26 cellular contexts compared by ENCODE assay signal in genomic region chr3:143956858-143957257, GRCh38. TPM values are rescaled to one million over a fixed set of nuclear protein-coding genes. Genes with fewer than 3 reads are reported as not detected.
DNase-seq lines count a peak whose midpoint lies in the region; ATAC-seq lines count a peak whose summit lies in the region.
"Had no signal": no experiment of that assay in that cellular context is flagged by ENCODE, and none has a peak within 500 bp of the region (broad histone marks: within the 10 kb centered on the region; RNA-seq: fewer than 3 reads in every experiment).

No MANE protein-coding gene starts in this region.

- H3K27me3 ChIP-seq in BLaER1 treated with 17β-estradiol and CSF1 and Interleukin-3, amounts not matched to agents 10 nM and 100 nM: no peaks in the 10 kb centered on the region
- H3K27me3 ChIP-seq in adipocyte (replicated peaks; ENCODE audit: control insufficient read depth, insufficient read depth, low read length) (no peaks in the 10 kb centered on the region), Karpas-422 (ENCODE audit: low read length) (no peaks in the 10 kb centered on the region)

- H3K27ac ChIP-seq in BLaER1 treated with 17β-estradiol and CSF1 and Interleukin-3, amounts not matched to agents 10 nM and 100 nM: no peak overlapping the region
- no peak overlapping the region for H3K27ac ChIP-seq in Karpas-422 (ENCODE audit: low read length)
- H3K27ac ChIP-seq: C4-2B had no signal

- H3K9me3 ChIP-seq in BLaER1 treated with 17β-estradiol and CSF1 and Interleukin-3, amounts not matched to agents 10 nM and 100 nM (replicated peaks in 1 of 11): peaks cover 8 to 11% (median 9%) of the 10 kb centered on the region in 11 experiments; a peak in 12 of 22 replicates
- H3K9me3 ChIP-seq in adipocyte (ENCODE audit: control insufficient read depth, low read length) (no peaks in the 10 kb centered on the region), Karpas-422 (ENCODE audit: low read length) (peaks cover 5% of the 10 kb centered on the region; the same call in 1 of the 2 replicates)
- H3K9me3 ChIP-seq: SK-N-SH had no signal

- H3K9me2 ChIP-seq in Karpas-422 (replicated peaks; ENCODE audit: insufficient read depth, low read length): no peaks in the 10 kb centered on the region
- H3K9me2 ChIP-seq: SK-N-SH had no signal

- H3K36me3 ChIP-seq in BLaER1 treated with 17β-estradiol and CSF1 and Interleukin-3, amounts not matched to agents 10 nM and 100 nM: no peaks in the 10 kb centered on the region
- H3K36me3 ChIP-seq in adipocyte (ENCODE audit: control insufficient read depth, insufficient read depth, low read length, severe bottlenecking): no peaks in the 10 kb centered on the region
- no peaks in the 10 kb centered on the region; the same call in 1 of the 2 replicates for H3K36me3 ChIP-seq in Karpas-422 (ENCODE audit: insufficient read depth, low read length)

- ATAC-seq in effector memory CD8-positive, alpha-beta T cell (replicated peaks): peak; percentile 60
- no peak for ATAC-seq in natural killer cell treated with Interleukin-12 subunit alpha and Interleukin-12 subunit beta and Interleukin-15 and Interleukin-18, amount 100 ng/mL, for 72 hours
- ATAC-seq: CD8-positive, alpha-beta T cell; HCT116 had no signal

- no peak overlapping the region for H3K4me3 ChIP-seq in BLaER1 treated with 17β-estradiol and CSF1 and Interleukin-3, amounts not matched to agents 10 nM and 100 nM
- H3K4me3 ChIP-seq in adipocyte (ENCODE audit: low read length): no peak overlapping the region
- H3K4me3 ChIP-seq in Karpas-422 (ENCODE audit: low read length): no peak overlapping the region

- H3K27me3 Mint-ChIP-seq in effector memory CD8-positive, alpha-beta T cell: peaks cover 27 to 28% of the 10 kb centered on the region in 2 donors
- peaks cover 23 to 27% of the 10 kb centered on the region in 2 donors for H3K27me3 Mint-ChIP-seq in natural killer cell treated with Interleukin-12 subunit alpha and Interleukin-12 subunit beta and Interleukin-15 and Interleukin-18, amount 100 ng/mL, for 72 hours

- peaks cover 6 to 24% of the 10 kb centered on the region in 2 donors for H3K4me1 Mint-ChIP-seq in effector memory CD8-positive, alpha-beta T cell (ENCODE audit: low read depth in 2 of 2)
- peaks cover 19 to 23% of the 10 kb centered on the region in 2 donors for H3K4me1 Mint-ChIP-seq in natural killer cell treated with Interleukin-12 subunit alpha and Interleukin-12 subunit beta and Interleukin-15 and Interleukin-18, amount 100 ng/mL, for 72 hours (ENCODE audit: low read depth in 2 of 2)

- H3K4me3 Mint-ChIP-seq in effector memory CD8-positive, alpha-beta T cell: peak overlapping the region; percentile 48 to 63
- peak overlapping the region; percentile 33 for H3K4me3 Mint-ChIP-seq in natural killer cell treated with Interleukin-12 subunit alpha and Interleukin-12 subunit beta and Interleukin-15 and Interleukin-18, amount 100 ng/mL, for 72 hours
- H3K4me3 Mint-ChIP-seq: CD8-positive, alpha-beta T cell had no signal

- H3K27ac Mint-ChIP-seq in effector memory CD8-positive, alpha-beta T cell: no peak overlapping the region
- no peak overlapping the region for H3K27ac Mint-ChIP-seq in natural killer cell treated with Interleukin-12 subunit alpha and Interleukin-12 subunit beta and Interleukin-15 and Interleukin-18, amount 100 ng/mL, for 72 hours
- H3K27ac Mint-ChIP-seq: CD8-positive, alpha-beta T cell had no signal

- H3K4me2 ChIP-seq in BLaER1 treated with 17β-estradiol and CSF1 and Interleukin-3, amounts not matched to agents 10 nM and 100 nM: peak overlapping the region in 7 of 11 experiments; percentile 5 to 44 (median 20); a peak in 9 of 22 replicates
- H3K4me2 ChIP-seq in Karpas-422 (ENCODE audit: low read depth, low read length, poor library complexity, severe bottlenecking): no peak overlapping the region
- H3K4me2 ChIP-seq: SK-N-SH had no signal

- peak; percentile 24 for DNase-seq in adipocyte (ENCODE audit: low read depth)
- no peak for DNase-seq in effector memory CD8-positive, alpha-beta T cell
- DNase-seq in natural killer cell treated with Interleukin-12 subunit alpha and Interleukin-12 subunit beta and Interleukin-15 and Interleukin-18, amount 100 ng/mL, for 72 hours (ENCODE audit: low spot score): no peak
- DNase-seq in Karpas-422: no peak
- DNase-seq in UCSD-AML1 (lab: John Stamatoyannopoulos, UW; ENCODE audit: unreplicated experiment): no peak
- no peak for DNase-seq in stimulated activated naive CD4-positive, alpha-beta T cell (lab: John Stamatoyannopoulos, UW)
- DNase-seq: AML-193; CD8-positive, alpha-beta T cell; DMS 273 treated with DMSO at 0.1 percent for 48 hours; DMS79 treated with DMSO at 0.1 percent for 48 hours; GF-D8; IMR-90; KG1; NCI-H1092 treated with DMSO at 0.1 percent for 48 hours; NCI-H1436; NCI-H187; NCI-H2081 treated with DMSO at 0.1 percent for 48 hours; NCI-H2171 treated with DMSO at 0.1 percent for 48 hours; NCI-H345; NCI-H510A treated with DMSO at 0.1 percent for 48 hours; NCI-H748 treated with DMSO at 0.1 percent for 48 hours; PC-3; SK-N-SH had no signal

- H3K36me3 Mint-ChIP-seq in effector memory CD8-positive, alpha-beta T cell (ENCODE audit: insufficient read depth): no peaks in the 10 kb centered on the region
- H3K36me3 Mint-ChIP-seq in natural killer cell treated with Interleukin-12 subunit alpha and Interleukin-12 subunit beta and Interleukin-15 and Interleukin-18, amount 100 ng/mL, for 72 hours: peaks cover 10% of the 10 kb centered on the region
- H3K36me3 Mint-ChIP-seq: CD8-positive, alpha-beta T cell had no signal

- H2AFZ ChIP-seq in Karpas-422 (ENCODE audit: low read length): no peak overlapping the region

- H3K4me1 ChIP-seq in BLaER1 treated with 17β-estradiol and CSF1 and Interleukin-3, amounts not matched to agents 10 nM and 100 nM: peaks cover 0 to 13% (median 6%) of the 10 kb centered on the region in 10 experiments; a peak in 10 of 20 replicates
- H3K4me1 ChIP-seq in adipocyte (ENCODE audit: control insufficient read depth, insufficient read depth, low read length) (no peaks in the 10 kb centered on the region), Karpas-422 (ENCODE audit: low read length) (no peaks in the 10 kb centered on the region)

- H3K9ac ChIP-seq in BLaER1 treated with 17β-estradiol and CSF1 and Interleukin-3, amounts not matched to agents 10 nM and 100 nM: no peak overlapping the region
- H3K9ac ChIP-seq in adipocyte (ENCODE audit: low read length): no peak overlapping the region
- H3K9ac ChIP-seq in Karpas-422 (ENCODE audit: low read length): no peak overlapping the region
- H3K9ac ChIP-seq: SK-N-SH had no signal

- no peaks in the 10 kb centered on the region for H4K20me1 ChIP-seq in BLaER1 treated with 17β-estradiol and CSF1 and Interleukin-3, amounts not matched to agents 10 nM and 100 nM
- H4K20me1 ChIP-seq in Karpas-422 (ENCODE audit: insufficient read depth, low read depth, low read length): no peaks in the 10 kb centered on the region

- no peaks in the 10 kb centered on the region for H3K79me2 ChIP-seq in Karpas-422 (ENCODE audit: low read length)

- peaks cover 3 to 12% of the 10 kb centered on the region in 2 donors for H3K9me3 Mint-ChIP-seq in effector memory CD8-positive, alpha-beta T cell
- H3K9me3 Mint-ChIP-seq in natural killer cell treated with Interleukin-12 subunit alpha and Interleukin-12 subunit beta and Interleukin-15 and Interleukin-18, amount 100 ng/mL, for 72 hours: peaks cover 8% of the 10 kb centered on the region

RNA-seq across cellular contexts. Expression of gene DIPK2A, which starts 14.8 kb away (rescaled TPM):
- total RNA-seq in natural killer cell treated with Interleukin-12 subunit alpha and Interleukin-12 subunit beta and Interleukin-15 and Interleukin-18, amount 100 ng/mL, for 72 hours: 10 to 100 TPM; 23.0 to 30.9 TPM
- total RNA-seq in Karpas-422 (2014; rRNA removed; shearing (Covaris generic); ENCODE audit: low replicate concordance): 41.9 and 51.6 TPM in 2 replicates
